In genomic region chr11:61694971-61695706, GRCh38 we compare ENCODE assay signal across 8 cellular contexts. TPM values are rescaled to one million over a fixed set of nuclear protein-coding genes. Genes with fewer than 3 reads are reported as not detected.
DNase-seq lines count a peak whose midpoint lies in the region; ATAC-seq and TF ChIP-seq lines count a peak whose summit lies in the region.

No MANE protein-coding gene starts in this region.

- peaks cover 4% of the 10 kb centered on the region for H3K4me1 ChIP-seq in cardiac muscle cell (ENCODE audit: low read depth)

- intact Hi-C loops in sciatic nerve (cut with DNase I) = no loop called here

- H3K27ac ChIP-seq in WERI-Rb-1 (no peak overlapping the region; the same call in 1 of the 2 replicates), cardiac muscle cell (no peak overlapping the region)

- peak; percentile 82 for DNase-seq in H7
- peak; percentile 45 for DNase-seq in WERI-Rb-1
- DNase-seq in cardiac muscle cell (ENCODE audit: low read depth in 1 of 2, low spot score in 1 of 2) = peak in 1 of 2 donors; percentile 36
- DNase-seq in sciatic nerve (ENCODE audit: low spot score) = no peak
- no peak for DNase-seq in RKO (ENCODE audit: low spot score)
- DNase-seq in amniotic stem cell (lab: John Stamatoyannopoulos, UW) = no peak
- no peak for DNase-seq in epidermal melanocyte (ENCODE audit: insufficient read length, low spot score)

- H3K27me3 ChIP-seq in H7 (ENCODE audit: control insufficient read depth, insufficient read depth, low read length) (no peaks in the 10 kb centered on the region), WERI-Rb-1 (ENCODE audit: insufficient read depth, low read depth, severe bottlenecking) (no peaks in the 10 kb centered on the region), cardiac muscle cell (no peaks in the 10 kb centered on the region)

- H3K4me3 ChIP-seq in H7 (ENCODE audit: insufficient read depth, low read depth, low read length) (no peak overlapping the region), WERI-Rb-1 (ENCODE audit: low read depth, low read length) (no peak overlapping the region), cardiac muscle cell (no peak overlapping the region)

- ATAC-seq in sciatic nerve (peak; percentile 44), HG02870 (IDR thresholded peaks at IDR 0.05; ENCODE audit: unreplicated experiment) (no peak)

- no peaks in the 10 kb centered on the region for H3K9me3 ChIP-seq in WERI-Rb-1 (ENCODE audit: severe bottlenecking)
- no peaks in the 10 kb centered on the region for H3K9me3 ChIP-seq in cardiac muscle cell (ENCODE audit: low read depth)

- H3K36me3 ChIP-seq in H7 (replicated peaks; ENCODE audit: control insufficient read depth, insufficient read depth, low read length) (no peaks in the 10 kb centered on the region), WERI-Rb-1 (no peaks in the 10 kb centered on the region), cardiac muscle cell (no peaks in the 10 kb centered on the region)

- peak; percentile 50 for TF ChIP-seq CTCF in WERI-Rb-1 (IDR thresholded peaks at IDR 0.05; ENCODE audit: low read depth, low read length)
- TF ChIP-seq CTCF in cardiac muscle cell (IDR thresholded peaks at IDR 0.05; ENCODE audit: low read depth, low read length) = peak; percentile 12

RNA-seq across cellular contexts. Expression of gene DAGLA, which starts 14.9 kb away (rescaled TPM):
- total RNA-seq in H7 (2014; rRNA removed; shearing (Covaris generic)) = 3.7 and 4.8 TPM in 2 replicates
- total RNA-seq in cardiac muscle cell (5.5 and 6.3 TPM in 2 replicates), sciatic nerve (4.8 TPM)
- polyA plus RNA-seq in cardiac muscle cell = 2.1 and 3.4 TPM in 2 replicates

RNA-seq across cellular contexts. Expression of gene MYRF, which starts 57.3 kb away (rescaled TPM):
- 3.6 and 4.2 TPM in 2 replicates for total RNA-seq in H7 (2014; rRNA removed; shearing (Covaris generic))
- 48.0 and 56.9 TPM in 2 replicates for total RNA-seq in cardiac muscle cell
- polyA plus RNA-seq in cardiac muscle cell = 29.3 and 41.2 TPM in 2 replicates
- total RNA-seq in sciatic nerve = 10.4 TPM

Comparison
In these comparisons a context has a peak if more than half of its experiments do, and no peak if none do; other contexts are left out.
1. DNase-seq: peak in H7 (single experiment) and WERI-Rb-1 (single experiment); none in sciatic nerve (single experiment), RKO (single experiment), amniotic stem cell (single experiment) and epidermal melanocyte (single experiment).